8 cellular contexts compared by ENCODE assay signal in genomic region chr18:49898421-49898820, GRCh38.
DNase-seq lines count a peak whose midpoint lies in the region; ATAC-seq lines count a peak whose summit lies in the region.

No MANE protein-coding gene starts in this region.

- no peak for ATAC-seq in activated T-cell treated with anti-CD3 and anti-CD28 coated beads, Interleukin-2, amount 50 U/mL, for 72 hours (replicated peaks in 1 of 2)
- no peak for ATAC-seq in GM21786 (IDR thresholded peaks at IDR 0.05; ENCODE audit: unreplicated experiment)

- H3K9me3 Mint-ChIP-seq in activated T-cell treated with anti-CD3 and anti-CD28 coated beads, Interleukin-2, amount 50 U/mL, for 72 hours, result no peaks in the 10 kb centered on the region

- no peaks in the 10 kb centered on the region for H3K36me3 Mint-ChIP-seq in activated T-cell treated with anti-CD3 and anti-CD28 coated beads, Interleukin-2, amount 50 U/mL, for 72 hours (ENCODE audit: insufficient read depth in 2 of 2)

- H3K27ac Mint-ChIP-seq in activated T-cell treated with anti-CD3 and anti-CD28 coated beads, Interleukin-2, amount 50 U/mL, for 72 hours, result no peak overlapping the region

- DNase-seq in GM04504 (ENCODE audit: low read depth) (peak; percentile 31), NOMO-1 treated with DMSO at 0.1 percent for 48 hours (lab: John Stamatoyannopoulos, UW; ENCODE audit: unreplicated experiment) (peak; percentile 45), glomerular endothelial cell (ENCODE audit: extremely low read depth, low read depth, low spot score) (peak; percentile 62), NCI-H748 (lab: John Stamatoyannopoulos, UW; ENCODE audit: unreplicated experiment) (no peak), DMS114 treated with DMSO at 0.1 percent for 48 hours (lab: John Stamatoyannopoulos, UW; ENCODE audit: unreplicated experiment) (no peak)
- DNase-seq in activated T-cell treated with anti-CD3 and anti-CD28 coated beads, Interleukin-2, amount 50 U/mL, for 72 hours, result peak; percentile 51 to 57
- DNase-seq in stimulated activated CD4-positive, alpha-beta T cell treated with anti-CD3 and anti-CD28 coated beads, Interleukin-15, amount 100 ng/mL, for 24 hours, result peak; percentile 62

- no peaks in the 10 kb centered on the region for H3K4me1 Mint-ChIP-seq in activated T-cell treated with anti-CD3 and anti-CD28 coated beads, Interleukin-2, amount 50 U/mL, for 72 hours (ENCODE audit: low read depth)

- peaks cover 6% of the 10 kb centered on the region for H3K27me3 Mint-ChIP-seq in activated T-cell treated with anti-CD3 and anti-CD28 coated beads, Interleukin-2, amount 50 U/mL, for 72 hours (ENCODE audit: low read depth)

- no peak overlapping the region for H3K4me3 Mint-ChIP-seq in activated T-cell treated with anti-CD3 and anti-CD28 coated beads, Interleukin-2, amount 50 U/mL, for 72 hours

Comparison
In these comparisons a context has a peak if more than half of its experiments do, and no peak if none do; other contexts are left out.
1. DNase-seq: peak in GM04504 (single experiment), NOMO-1 treated with DMSO at 0.1 percent for 48 hours (single experiment), activated T-cell treated with anti-CD3 and anti-CD28 coated beads, Interleukin-2, amount 50 U/mL, for 72 hours (2 of 2), glomerular endothelial cell (single experiment) and stimulated activated CD4-positive, alpha-beta T cell treated with anti-CD3 and anti-CD28 coated beads, Interleukin-15, amount 100 ng/mL, for 24 hours (single experiment); none in NCI-H748 (single experiment) and DMS114 treated with DMSO at 0.1 percent for 48 hours (single experiment).